In genomic region chr17:8619294-8619693, GRCh38 we compare ENCODE assay signal across 25 cellular contexts.
"Had no signal": no experiment of that assay in that cellular context is flagged by ENCODE, and none has a peak within 500 bp of the region (broad histone marks: within the 10 kb centered on the region; RNA-seq: fewer than 3 reads in every experiment).

No MANE protein-coding gene starts in this region.

- DNase-seq: cortex of kidney; dorsolateral prefrontal cortex; effector CD8-positive, alpha-beta T cell; foreskin melanocyte; head of caudate nucleus; kidney; left cardiac atrium; left ventricle myocardium inferior; lower lobe of right lung; midbrain; nucleus accumbens; pancreas; right lobe of liver; stimulated activated CD4-positive, alpha-beta T cell treated with anti-CD3 and anti-CD28 coated beads, Interleukin-2, amount 100 ng/mL, for 24 hours; stimulated activated CD4-positive, alpha-beta T cell treated with anti-CD3 and anti-CD28 coated beads, Interleukin-4, amount 100 ng/mL, for 4 hours; stimulated activated naive B cell treated with anti-CD40 and anti-IgM and Interleukin-4, amounts not matched to agents 10 μg/mL and 1 μg/mL and 100 μg/mL, for 72 hours; stomach; substantia nigra; upper lobe of left lung had no signal

- H3K4me2 ChIP-seq: hepatocyte, neural progenitor cell had no signal

- H3K36me3 ChIP-seq: lower lobe of right lung, pancreas, right lobe of liver, upper lobe of left lung, vagina had no signal

- H3K27ac ChIP-seq: dorsolateral prefrontal cortex, hepatocyte, left ventricle myocardium inferior, lower lobe of right lung, neural progenitor cell, pancreas, right lobe of liver, stomach, upper lobe of left lung, vagina had no signal

- FAIRE-seq: kidney, pancreas had no signal

- H3K4me1 ChIP-seq: lower lobe of right lung, neural progenitor cell, pancreas, right lobe of liver, upper lobe of left lung, vagina had no signal

- H3K4me3 Mint-ChIP-seq: memory B cell; natural killer cell treated with Interleukin-12 subunit alpha and Interleukin-12 subunit beta and Interleukin-15 and Interleukin-18, amount 100 ng/mL, for 72 hours; neural progenitor cell; stimulated activated naive B cell treated with anti-CD40 and anti-IgM and Interleukin-4, amounts not matched to agents 10 μg/mL and 1 μg/mL and 100 μg/mL, for 72 hours had no signal

- H3K4me3 ChIP-seq: dorsolateral prefrontal cortex, hepatocyte, left ventricle myocardium inferior, lower lobe of right lung, neural progenitor cell, pancreas, right lobe of liver, stomach, upper lobe of left lung, vagina had no signal

- H3K27ac Mint-ChIP-seq: memory B cell; natural killer cell treated with Interleukin-12 subunit alpha and Interleukin-12 subunit beta and Interleukin-15 and Interleukin-18, amount 100 ng/mL, for 72 hours; neural progenitor cell; progenitor cell of endocrine pancreas; stimulated activated naive B cell treated with anti-CD40 and anti-IgM and Interleukin-4, amounts not matched to agents 10 μg/mL and 1 μg/mL and 100 μg/mL, for 72 hours had no signal

- ATAC-seq: left cardiac atrium; lower lobe of right lung; natural killer cell treated with Interleukin-12 subunit alpha and Interleukin-12 subunit beta and Interleukin-15 and Interleukin-18, amount 100 ng/mL, for 72 hours; pancreas; right lobe of liver; stimulated activated naive B cell treated with anti-CD40 and anti-IgM and Interleukin-4, amounts not matched to agents 10 μg/mL and 1 μg/mL and 100 μg/mL, for 72 hours had no signal

- H3K36me3 Mint-ChIP-seq: memory B cell; natural killer cell treated with Interleukin-12 subunit alpha and Interleukin-12 subunit beta and Interleukin-15 and Interleukin-18, amount 100 ng/mL, for 72 hours had no signal

- H3K9ac ChIP-seq: neural progenitor cell had no signal

- H2AFZ ChIP-seq: hepatocyte, neural progenitor cell had no signal

- H3K27me3 ChIP-seq: dorsolateral prefrontal cortex, hepatocyte, neural progenitor cell, pancreas, right lobe of liver, stomach, upper lobe of left lung, vagina had no signal

- H3K9me3 ChIP-seq: left ventricle myocardium inferior, lower lobe of right lung, pancreas, right lobe of liver, stomach, upper lobe of left lung, vagina had no signal

- H3K27me3 Mint-ChIP-seq: progenitor cell of endocrine pancreas had no signal

- H3K4me1 Mint-ChIP-seq: memory B cell had no signal

- H3K9me3 Mint-ChIP-seq: memory B cell; natural killer cell treated with Interleukin-12 subunit alpha and Interleukin-12 subunit beta and Interleukin-15 and Interleukin-18, amount 100 ng/mL, for 72 hours; stimulated activated naive B cell treated with anti-CD40 and anti-IgM and Interleukin-4, amounts not matched to agents 10 μg/mL and 1 μg/mL and 100 μg/mL, for 72 hours had no signal
